32 cellular contexts compared by ENCODE assay signal in genomic region chr13:106621833-106622232, GRCh38.
"Had no signal": no experiment of that assay in that cellular context is flagged by ENCODE, and none has a peak within 500 bp of the region (broad histone marks: within the 10 kb centered on the region; RNA-seq: fewer than 3 reads in every experiment).

No MANE protein-coding gene starts in this region.

- H3K36me3 ChIP-seq: MG63 had no signal

- H3K9me3 ChIP-seq: MG63 had no signal

- H3K4me3 ChIP-seq: MG63 had no signal

- DNase-seq: Karpas-422, Kasumi-1, MG63, MM.1S, MV-4-11, NCI-H1048, NCI-H1092, NCI-H1092 treated with DMSO at 0.1 percent for 48 hours, NCI-H1105, NCI-H1105 treated with DMSO at 0.1 percent for 48 hours, NCI-H1417, NCI-H1417 treated with DMSO at 0.1 percent for 48 hours, NCI-H1436, NCI-H1436 treated with DMSO at 0.1 percent for 48 hours, NCI-H146, NCI-H187, NCI-H187 treated with DMSO at 0.1 percent for 48 hours, NCI-H1930, NCI-H2029, NCI-H2029 treated with DMSO at 0.1 percent for 48 hours, NCI-H2081, NCI-H2081 treated with DMSO at 0.1 percent for 48 hours, NCI-H2107, NCI-H2171, NCI-H2171 treated with DMSO at 0.1 percent for 48 hours, NCI-H2227 treated with DMSO at 0.1 percent for 48 hours, NCI-H226, NCI-H345, NCI-H446, NCI-H446 treated with DMSO at 0.1 percent for 48 hours, NCI-H510A, NCI-H510A treated with DMSO at 0.1 percent for 48 hours had no signal
